20 cellular contexts compared by ENCODE assay signal in the genomic region with DNA sequence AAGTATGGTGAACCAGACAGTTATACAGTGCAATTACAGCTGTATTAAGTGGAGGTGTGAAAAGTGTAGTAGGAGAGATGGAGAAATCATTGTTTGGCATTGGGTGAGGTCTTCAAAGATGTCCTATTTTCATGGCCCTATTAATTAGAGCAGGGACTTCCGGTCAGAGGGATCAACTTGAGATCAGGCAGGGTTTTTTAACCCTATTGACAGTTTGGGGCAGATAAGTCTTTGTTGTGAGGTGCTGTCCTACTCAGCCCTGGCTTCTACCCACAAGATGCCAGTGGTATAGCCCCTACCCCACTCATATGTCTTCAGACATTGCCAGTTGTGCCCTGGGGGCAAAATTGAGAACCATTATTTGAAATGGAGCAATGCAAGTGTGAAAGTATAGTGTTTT. TPM values are rescaled to one million over a fixed set of nuclear protein-coding genes. Genes with fewer than 3 reads are reported as not detected.
DNase-seq lines count a peak whose midpoint lies in the region; ATAC-seq and TF ChIP-seq lines count a peak whose summit lies in the region.
"Had no signal": no experiment of that assay in that cellular context is flagged by ENCODE, and none has a peak within 500 bp of the region (broad histone marks: within the 10 kb centered on the region; RNA-seq: fewer than 3 reads in every experiment).

No MANE protein-coding gene starts in this region.

- H3K9ac ChIP-seq in HUES6 (ENCODE audit: low read length) = no peak overlapping the region

- TF ChIP-seq CTCF in nephron progenitor cell (IDR thresholded peaks at IDR 0.05) = no peak

- H3K9me3 Mint-ChIP-seq in CD8-positive, alpha-beta memory T cell = no peaks in the 10 kb centered on the region
- no peaks in the 10 kb centered on the region for H3K9me3 Mint-ChIP-seq in central memory CD8-positive, alpha-beta T cell
- H3K9me3 Mint-ChIP-seq in nephron progenitor cell = peaks cover 38% of the 10 kb centered on the region

- H3K36me3 Mint-ChIP-seq in CD8-positive, alpha-beta memory T cell = peaks cover 0 to 28% (median 2%) of the 10 kb centered on the region in 3 donors
- H3K36me3 Mint-ChIP-seq in central memory CD8-positive, alpha-beta T cell (ENCODE audit: insufficient read depth) = peaks cover 15% of the 10 kb centered on the region
- peaks cover 46% of the 10 kb centered on the region for H3K36me3 Mint-ChIP-seq in nephron progenitor cell (ENCODE audit: low read depth)

- H3K4me1 ChIP-seq in CD8-positive, alpha-beta memory T cell (ENCODE audit: insufficient read depth, low read length) = peaks cover 63% of the 10 kb centered on the region
- H3K4me1 ChIP-seq in HUES6 (ENCODE audit: control insufficient read depth, insufficient read depth, low read length) = peaks cover 20% of the 10 kb centered on the region
- H3K4me1 ChIP-seq: testis had no signal

- no peak overlapping the region for H3K27ac ChIP-seq in CD8-positive, alpha-beta memory T cell (ENCODE audit: low read depth, low read length)
- H3K27ac ChIP-seq in HUES6 (ENCODE audit: low read depth, low read length) = no peak overlapping the region
- H3K27ac ChIP-seq: right atrium auricular region, testis had no signal

- DNase-seq in CD8-positive, alpha-beta memory T cell = no peak
- no peak for DNase-seq in central memory CD8-positive, alpha-beta T cell (ENCODE audit: low spot score in 2 of 2)
- no peak for DNase-seq in nephron progenitor cell
- DNase-seq in NOMO-1 treated with dmso at 0.1 percent for 144 hours (lab: John Stamatoyannopoulos, UW; ENCODE audit: unreplicated experiment) = no peak
- DNase-seq in NCI-H82 treated with DMSO at 0.1 percent for 48 hours (lab: John Stamatoyannopoulos, UW; ENCODE audit: unreplicated experiment) = no peak
- DNase-seq: activated CD4-positive, alpha-beta T cell treated with anti-CD3 and anti-CD28 coated beads for 1 hour; activated effector memory CD4-positive, alpha-beta T cell treated with Interleukin-2 at 50 U/mL for 16 hours; effector CD8-positive, alpha-beta T cell; hypothalamus; Kasumi-1; left ventricle myocardium superior; NCI-H1436 treated with DMSO at 0.1 percent for 48 hours; NCI-H226; stimulated activated CD4-positive, alpha-beta T cell treated with anti-CD3 and anti-CD28 coated beads, Interleukin-1b, Interleukin-23, amount 100 ng/mL, for 48 hours; T-helper 2 cell; testis had no signal

- no peaks in the 10 kb centered on the region for H3K27me3 ChIP-seq in CD8-positive, alpha-beta memory T cell (ENCODE audit: insufficient read depth, low read length, poor library complexity, severe bottlenecking)
- H3K27me3 ChIP-seq in HUES6 (ENCODE audit: control insufficient read depth, insufficient read depth, low read length) = no peaks in the 10 kb centered on the region
- H3K27me3 ChIP-seq: right atrium auricular region, testis had no signal

- no peak for ATAC-seq in central memory CD8-positive, alpha-beta T cell (replicated peaks; ENCODE audit: extremely low read depth, poor library complexity, severe bottlenecking)
- no peak for ATAC-seq in GM18517 (IDR thresholded peaks at IDR 0.05; ENCODE audit: unreplicated experiment)
- ATAC-seq: Right ventricle myocardium inferior had no signal

- H3K4me3 ChIP-seq in CD8-positive, alpha-beta memory T cell (ENCODE audit: low read length) = peak overlapping the region; percentile 23
- peak overlapping the region; percentile 4; the same call in 1 of the 2 replicates for H3K4me3 ChIP-seq in HUES6 (ENCODE audit: low read depth, low read length)
- H3K4me3 ChIP-seq: right atrium auricular region, testis had no signal

- no peaks in the 10 kb centered on the region for H3K36me3 ChIP-seq in CD8-positive, alpha-beta memory T cell (ENCODE audit: insufficient read depth, low read length)
- peaks cover 42% of the 10 kb centered on the region for H3K36me3 ChIP-seq in HUES6 (ENCODE audit: control insufficient read depth, insufficient read depth, low read length)
- H3K36me3 ChIP-seq: right atrium auricular region had no signal

- H3K4me3 Mint-ChIP-seq in CD8-positive, alpha-beta memory T cell = peak overlapping the region; percentile 1 to 56 (median 14)
- H3K4me3 Mint-ChIP-seq in central memory CD8-positive, alpha-beta T cell = peak overlapping the region; percentile 33
- H3K4me3 Mint-ChIP-seq in nephron progenitor cell = no peak overlapping the region

- H3K27me3 Mint-ChIP-seq in CD8-positive, alpha-beta memory T cell = peaks cover 0 to 2% of the 10 kb centered on the region in 2 donors
- H3K27me3 Mint-ChIP-seq in central memory CD8-positive, alpha-beta T cell = no peaks in the 10 kb centered on the region
- no peaks in the 10 kb centered on the region for H3K27me3 Mint-ChIP-seq in nephron progenitor cell (ENCODE audit: low read depth, poor library complexity)

- CTCF ChIA-PET in CD8-positive, alpha-beta memory T cell (lab: Charles Lee) = no interaction called here

- H3K4me1 Mint-ChIP-seq in CD8-positive, alpha-beta memory T cell = peaks cover 82 to 99% (median 92%) of the 10 kb centered on the region in 3 donors
- H3K4me1 Mint-ChIP-seq in central memory CD8-positive, alpha-beta T cell = peaks cover 49% of the 10 kb centered on the region
- H3K4me1 Mint-ChIP-seq in nephron progenitor cell = peaks cover 24% of the 10 kb centered on the region

- POLR2A ChIA-PET in CD8-positive, alpha-beta memory T cell (lab: Charles Lee) = interaction anchor here (1.0 kb wide), 1 partner anchor 10 kb away, joined by 4 read pairs; a partner anchor contains a TSS

- no peaks in the 10 kb centered on the region for H3K9me3 ChIP-seq in CD8-positive, alpha-beta memory T cell (ENCODE audit: low read length)
- no peaks in the 10 kb centered on the region for H3K9me3 ChIP-seq in HUES6 (ENCODE audit: control insufficient read depth, insufficient read depth, low read depth, low read length)
- H3K9me3 ChIP-seq: right atrium auricular region, testis had no signal

- peak overlapping the region in 5 of 8 donors; percentile 22 to 41 (median 25) for H3K27ac Mint-ChIP-seq in CD8-positive, alpha-beta memory T cell
- no peak overlapping the region for H3K27ac Mint-ChIP-seq in central memory CD8-positive, alpha-beta T cell (ENCODE audit: low read depth)
- H3K27ac Mint-ChIP-seq in nephron progenitor cell = peak overlapping the region; percentile 24

RNA-seq across cellular contexts. Expression of a gene that starts 9.9 kb away (rescaled TPM):
- 10 to 100 TPM; 53.7 to 54.5 TPM for total RNA-seq in CD8-positive, alpha-beta memory T cell
- 27.1 TPM for polyA plus RNA-seq in CD8-positive, alpha-beta memory T cell
